ENCODE assay signal across 22 cellular contexts in the genomic region with DNA sequence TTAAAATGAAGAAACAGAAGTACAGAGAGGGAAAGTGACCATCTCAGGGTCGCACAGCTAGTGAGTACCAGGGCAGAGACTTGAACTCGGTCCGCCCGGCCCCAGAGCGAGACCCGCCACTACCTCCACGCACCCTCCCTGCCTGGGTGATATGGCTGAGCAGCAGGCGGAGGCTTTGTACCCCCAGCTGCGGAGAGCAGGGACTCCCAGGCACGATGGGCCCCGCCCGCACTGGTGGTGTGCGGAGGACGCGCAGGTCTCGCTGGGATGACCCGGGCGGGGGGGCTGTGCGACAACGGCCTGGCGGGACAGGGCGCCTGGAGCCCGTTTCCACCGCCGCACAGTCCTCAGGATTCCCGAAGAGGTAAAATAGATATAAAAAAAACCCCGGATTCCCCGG.
"Had no signal": no experiment of that assay in that cellular context is flagged by ENCODE, and none has a peak within 500 bp of the region (broad histone marks: within the 10 kb centered on the region; RNA-seq: fewer than 3 reads in every experiment).

No MANE protein-coding gene starts in this region.

- H3K27ac Mint-ChIP-seq: activated naive CD8-positive, alpha-beta T cell; effector memory CD8-positive, alpha-beta T cell; naive thymus-derived CD8-positive, alpha-beta T cell; stimulated activated naive B cell treated with anti-CD40 and anti-IgM and Interleukin-4, amounts not matched to agents 10 μg/mL and 1 μg/mL and 100 μg/mL, for 72 hours had no signal

- H3K4me1 Mint-ChIP-seq: naive thymus-derived CD8-positive, alpha-beta T cell; stimulated activated naive B cell treated with anti-CD40 and anti-IgM and Interleukin-4, amounts not matched to agents 10 μg/mL and 1 μg/mL and 100 μg/mL, for 72 hours had no signal

- H3K9me3 Mint-ChIP-seq: effector memory CD8-positive, alpha-beta T cell; naive thymus-derived CD8-positive, alpha-beta T cell had no signal

- H3K4me3 Mint-ChIP-seq: activated naive CD8-positive, alpha-beta T cell; effector memory CD8-positive, alpha-beta T cell; stimulated activated naive B cell treated with anti-CD40 and anti-IgM and Interleukin-4, amounts not matched to agents 10 μg/mL and 1 μg/mL and 100 μg/mL, for 72 hours had no signal

- H3K79me2 ChIP-seq: hepatocyte had no signal

- H3K27me3 ChIP-seq: gastroesophageal sphincter, hepatocyte, ovary, transverse colon, uterus had no signal

- H3K9me3 ChIP-seq: gastroesophageal sphincter, neutrophil, ovary, psoas muscle, transverse colon, uterus had no signal

- H3K4me3 ChIP-seq: hepatocyte had no signal

- H3K27ac ChIP-seq: coronary artery, hepatocyte, neutrophil, ovary, psoas muscle, transverse colon, uterus had no signal

- H3K36me3 ChIP-seq: gastroesophageal sphincter, neutrophil, ovary, transverse colon, uterus had no signal

- DNase-seq: activated CD4-positive, alpha-beta T cell treated with anti-CD3 and anti-CD28 coated beads for 4 hours; activated CD4-positive, alpha-beta T cell treated with anti-CD3 and anti-CD28 coated beads, Interleukin-2, amount 50 U/mL, for 4 hours; activated effector memory CD4-positive, alpha-beta T cell treated with Interleukin-2 at 50 U/mL for 16 hours; activated naive CD4-positive, alpha-beta T cell treated with Interleukin-2 at 50 U/mL for 16 hours; activated T-cell treated with anti-CD3 and anti-CD28 coated beads for 4 hours; anterior cingulate cortex; effector memory CD8-positive, alpha-beta T cell; erythroblast; islet precursor cell; naive thymus-derived CD8-positive, alpha-beta T cell; ovary; psoas muscle; stimulated activated CD4-positive, alpha-beta T cell treated with anti-CD3 and anti-CD28 coated beads, Interleukin-15, amount 100 ng/mL, for 24 hours; stimulated activated CD4-positive, alpha-beta T cell treated with anti-CD3 and anti-CD28 coated beads, Interleukin-2, amount 100 ng/mL, for 24 hours; stimulated activated naive B cell treated with anti-CD40 and anti-IgM and Interleukin-4, amounts not matched to agents 10 μg/mL and 1 μg/mL and 100 μg/mL, for 72 hours; transverse colon; uterus had no signal

- ATAC-seq: effector memory CD8-positive, alpha-beta T cell; naive thymus-derived CD8-positive, alpha-beta T cell; stimulated activated naive B cell treated with anti-CD40 and anti-IgM and Interleukin-4, amounts not matched to agents 10 μg/mL and 1 μg/mL and 100 μg/mL, for 72 hours had no signal

- H3K36me3 Mint-ChIP-seq: activated naive CD8-positive, alpha-beta T cell; naive thymus-derived CD8-positive, alpha-beta T cell; stimulated activated naive B cell treated with anti-CD40 and anti-IgM and Interleukin-4, amounts not matched to agents 10 μg/mL and 1 μg/mL and 100 μg/mL, for 72 hours had no signal

- H3K4me1 ChIP-seq: uterus had no signal
